In genomic region chr4:16607693-16608092, GRCh38 we compare ENCODE assay signal across 21 cellular contexts.
"Had no signal": no experiment of that assay in that cellular context is flagged by ENCODE, and none has a peak within 500 bp of the region (broad histone marks: within the 10 kb centered on the region; RNA-seq: fewer than 3 reads in every experiment).

No MANE protein-coding gene starts in this region.

- H3K27me3 Mint-ChIP-seq: stimulated activated naive CD8-positive, alpha-beta T cell treated with anti-CD3 and anti-CD28 coated beads, Interleukin-15, amount 100 ng/mL, for 72 hours had no signal

- H3K36me3 Mint-ChIP-seq: naive thymus-derived CD8-positive, alpha-beta T cell had no signal

- H3K4me1 ChIP-seq: gastrocnemius medialis, lower lobe of right lung, pancreas, right lobe of liver, thyroid gland had no signal

- H3K4me3 Mint-ChIP-seq: naive thymus-derived CD8-positive, alpha-beta T cell; stimulated activated naive CD8-positive, alpha-beta T cell treated with anti-CD3 and anti-CD28 coated beads, Interleukin-15, amount 100 ng/mL, for 72 hours had no signal

- H3K4me1 Mint-ChIP-seq: naive thymus-derived CD8-positive, alpha-beta T cell; stimulated activated naive CD8-positive, alpha-beta T cell treated with anti-CD3 and anti-CD28 coated beads, Interleukin-15, amount 100 ng/mL, for 72 hours had no signal

- H3K27me3 ChIP-seq: dorsolateral prefrontal cortex, gastrocnemius medialis, pancreas, right lobe of liver, thyroid gland had no signal

- H3K27ac ChIP-seq: gastrocnemius medialis, lower lobe of right lung, pancreas, right lobe of liver, thyroid gland had no signal

- DNase-seq: dorsolateral prefrontal cortex; effector CD4-positive, alpha-beta T cell; foreskin fibroblast; gastrocnemius medialis; head of caudate nucleus; left ventricle myocardium superior; lower lobe of right lung; naive thymus-derived CD8-positive, alpha-beta T cell; occipital lobe; pancreas; right lobe of liver; small intestine; stimulated activated CD4-positive, alpha-beta T cell treated with anti-CD3 and anti-CD28 coated beads, Interleukin-15, amount 100 ng/mL, for 24 hours; stimulated activated CD4-positive, alpha-beta T cell treated with anti-CD3 and anti-CD28 coated beads, Interleukin-4, amount 100 ng/mL, for 1 hour; stimulated activated CD8-positive, alpha-beta memory T cell treated with anti-CD3 and anti-CD28 coated beads, Interleukin-4, amount 100 ng/mL, for 48 hours; stimulated activated naive CD4-positive, alpha-beta T cell; stimulated activated naive CD8-positive, alpha-beta T cell treated with anti-CD3 and anti-CD28 coated beads, Interleukin-15, amount 100 ng/mL, for 72 hours; thyroid gland; trophoblast cell had no signal

- H3K36me3 ChIP-seq: gastrocnemius medialis, lower lobe of right lung, pancreas, right lobe of liver, thyroid gland had no signal

- H3K4me3 ChIP-seq: dorsolateral prefrontal cortex, gastrocnemius medialis, lower lobe of right lung, pancreas, right lobe of liver, thyroid gland had no signal

- H3K27ac Mint-ChIP-seq: naive thymus-derived CD8-positive, alpha-beta T cell; progenitor cell of endocrine pancreas; stimulated activated naive CD8-positive, alpha-beta T cell treated with anti-CD3 and anti-CD28 coated beads, Interleukin-15, amount 100 ng/mL, for 72 hours had no signal

- FAIRE-seq: keratinocyte, pancreas, small intestine had no signal

- H3K9me3 ChIP-seq: gastrocnemius medialis, lower lobe of right lung, pancreas, right lobe of liver, thyroid gland had no signal
